In genomic region chr5:38548064-38548759, GRCh38 we compare ENCODE assay signal across 19 cellular contexts.
DNase-seq lines count a peak whose midpoint lies in the region; ATAC-seq, FAIRE-seq and TF ChIP-seq lines count a peak whose summit lies in the region.
"Had no signal": no experiment of that assay in that cellular context is flagged by ENCODE, and none has a peak within 500 bp of the region (broad histone marks: within the 10 kb centered on the region; RNA-seq: fewer than 3 reads in every experiment).

No MANE protein-coding gene starts in this region.

- no peak overlapping the region for H3K4me3 Mint-ChIP-seq in nephron
- H3K4me3 Mint-ChIP-seq in stimulated activated naive B cell treated with anti-CD40 and anti-IgM and Interleukin-4, amounts not matched to agents 10 μg/mL and 1 μg/mL and 100 μg/mL, for 72 hours: no peak overlapping the region
- H3K4me3 Mint-ChIP-seq: activated CD8-positive, alpha-beta T cell treated with anti-CD3 and anti-CD28 coated beads for 36 hours; CD8-positive, alpha-beta memory T cell; stimulated activated memory B cell treated with anti-CD40 and anti-IgM and Interleukin-4, amounts not matched to agents 10 μg/mL and 1 μg/mL and 100 μg/mL, for 72 hours had no signal

- H3K9me3 Mint-ChIP-seq in nephron: no peaks in the 10 kb centered on the region
- H3K9me3 Mint-ChIP-seq in stimulated activated naive B cell treated with anti-CD40 and anti-IgM and Interleukin-4, amounts not matched to agents 10 μg/mL and 1 μg/mL and 100 μg/mL, for 72 hours: no peaks in the 10 kb centered on the region
- H3K9me3 Mint-ChIP-seq: activated CD8-positive, alpha-beta T cell treated with anti-CD3 and anti-CD28 coated beads for 36 hours; CD8-positive, alpha-beta memory T cell; stimulated activated memory B cell treated with anti-CD40 and anti-IgM and Interleukin-4, amounts not matched to agents 10 μg/mL and 1 μg/mL and 100 μg/mL, for 72 hours had no signal

- TF ChIP-seq CTCF in D721Med (IDR thresholded peaks at IDR 0.05; ENCODE audit: insufficient read depth, missing control alignments): no peak
- TF ChIP-seq CTCF in nephron (IDR thresholded peaks at IDR 0.05; ENCODE audit: unreplicated experiment in 3 of 3): no peak

- no peak for ATAC-seq in stimulated activated naive B cell treated with anti-CD40 and anti-IgM and Interleukin-4, amounts not matched to agents 10 μg/mL and 1 μg/mL and 100 μg/mL, for 72 hours (replicated peaks)
- no peak for ATAC-seq in GM21737 (IDR thresholded peaks at IDR 0.05; ENCODE audit: unreplicated experiment)
- ATAC-seq: activated CD8-positive, alpha-beta T cell treated with anti-CD3 and anti-CD28 coated beads for 36 hours; HCT116; stimulated activated memory B cell treated with anti-CD40 and anti-IgM and Interleukin-4, amounts not matched to agents 10 μg/mL and 1 μg/mL and 100 μg/mL, for 72 hours had no signal

- DNase-seq in D721Med (ENCODE audit: insufficient read length, low spot score) (no peak), NCI-H226 (peak; percentile 24), glomerular visceral epithelial cell (ENCODE audit: extremely low spot score) (peak; percentile 46), NCI-H2081 (lab: John Stamatoyannopoulos, UW) (no peak)
- no peak for DNase-seq in stimulated activated naive B cell treated with anti-CD40 and anti-IgM and Interleukin-4, amounts not matched to agents 10 μg/mL and 1 μg/mL and 100 μg/mL, for 72 hours
- no peak for DNase-seq in activated naive CD4-positive, alpha-beta T cell treated with anti-CD3 and anti-CD28 coated beads, Interleukin-2, amount 50 U/mL, for 16 hours
- DNase-seq: activated CD8-positive, alpha-beta T cell treated with anti-CD3 and anti-CD28 coated beads for 36 hours; CD8-positive, alpha-beta memory T cell; cerebellar nuclear complex; islet precursor cell; KG1; PC-9; small intestine; WERI-Rb-1 had no signal

- peak; percentile 90 for FAIRE-seq in D721Med (lab: Jason Lieb, UNC)
- FAIRE-seq: GM12891, small intestine had no signal

- peak overlapping the region in 2 of 3 experiments; percentile 6 to 19 for H3K27ac Mint-ChIP-seq in nephron
- no peak overlapping the region for H3K27ac Mint-ChIP-seq in stimulated activated naive B cell treated with anti-CD40 and anti-IgM and Interleukin-4, amounts not matched to agents 10 μg/mL and 1 μg/mL and 100 μg/mL, for 72 hours
- H3K27ac Mint-ChIP-seq: activated CD8-positive, alpha-beta T cell treated with anti-CD3 and anti-CD28 coated beads for 36 hours; CD8-positive, alpha-beta memory T cell; stimulated activated memory B cell treated with anti-CD40 and anti-IgM and Interleukin-4, amounts not matched to agents 10 μg/mL and 1 μg/mL and 100 μg/mL, for 72 hours had no signal

- peaks cover 31% of the 10 kb centered on the region for H3K4me1 Mint-ChIP-seq in nephron
- no peaks in the 10 kb centered on the region for H3K4me1 Mint-ChIP-seq in stimulated activated naive B cell treated with anti-CD40 and anti-IgM and Interleukin-4, amounts not matched to agents 10 μg/mL and 1 μg/mL and 100 μg/mL, for 72 hours
- H3K4me1 Mint-ChIP-seq: CD8-positive, alpha-beta memory T cell; stimulated activated memory B cell treated with anti-CD40 and anti-IgM and Interleukin-4, amounts not matched to agents 10 μg/mL and 1 μg/mL and 100 μg/mL, for 72 hours had no signal

- H3K36me3 Mint-ChIP-seq in nephron (ENCODE audit: low read depth): peaks cover 5% of the 10 kb centered on the region
- no peaks in the 10 kb centered on the region for H3K36me3 Mint-ChIP-seq in stimulated activated naive B cell treated with anti-CD40 and anti-IgM and Interleukin-4, amounts not matched to agents 10 μg/mL and 1 μg/mL and 100 μg/mL, for 72 hours
- H3K36me3 Mint-ChIP-seq: CD8-positive, alpha-beta memory T cell; stimulated activated memory B cell treated with anti-CD40 and anti-IgM and Interleukin-4, amounts not matched to agents 10 μg/mL and 1 μg/mL and 100 μg/mL, for 72 hours had no signal

- H3K27me3 Mint-ChIP-seq in nephron (ENCODE audit: low read depth): no peaks in the 10 kb centered on the region
- peaks cover 31 to 33% of the 10 kb centered on the region in 2 donors for H3K27me3 Mint-ChIP-seq in stimulated activated naive B cell treated with anti-CD40 and anti-IgM and Interleukin-4, amounts not matched to agents 10 μg/mL and 1 μg/mL and 100 μg/mL, for 72 hours

Comparison
In these comparisons a context has a peak if more than half of its experiments do, and no peak if none do; other contexts are left out.
1. DNase-seq: peak in NCI-H226 (single experiment) and glomerular visceral epithelial cell (single experiment); none in D721Med (single experiment), stimulated activated naive B cell treated with anti-CD40 and anti-IgM and Interleukin-4, amounts not matched to agents 10 μg/mL and 1 μg/mL and 100 μg/mL, for 72 hours (single experiment), activated naive CD4-positive, alpha-beta T cell treated with anti-CD3 and anti-CD28 coated beads, Interleukin-2, amount 50 U/mL, for 16 hours (single experiment) and NCI-H2081 (0 of 2).